18 cellular contexts compared by ENCODE assay signal in genomic region chr12:68267892-68268396, GRCh38. TPM values are rescaled to one million over a fixed set of nuclear protein-coding genes. Genes with fewer than 3 reads are reported as not detected.
DNase-seq lines count a peak whose midpoint lies in the region; ATAC-seq and TF ChIP-seq lines count a peak whose summit lies in the region.
"Had no signal": no experiment of that assay in that cellular context is flagged by ENCODE, and none has a peak within 500 bp of the region (broad histone marks: within the 10 kb centered on the region; RNA-seq: fewer than 3 reads in every experiment).

No MANE protein-coding gene starts in this region.

- peaks cover 24% of the 10 kb centered on the region for H3K27me3 Mint-ChIP-seq in activated T-helper 17 cell treated with anti-CD3 and anti-CD28 coated beads, Interleukin-2, amount 50 U/mL, for 72 hours
- H3K27me3 Mint-ChIP-seq: CD4-positive, alpha-beta T cell had no signal

- peak overlapping the region; percentile 37 for H3K4me3 Mint-ChIP-seq in activated T-helper 17 cell treated with anti-CD3 and anti-CD28 coated beads, Interleukin-2, amount 50 U/mL, for 72 hours
- H3K4me3 Mint-ChIP-seq: CD4-positive, alpha-beta T cell; central memory CD8-positive, alpha-beta T cell; mesothelial cell of epicardium; WTC11 had no signal

- H3K4me1 Mint-ChIP-seq in activated T-helper 17 cell treated with anti-CD3 and anti-CD28 coated beads, Interleukin-2, amount 50 U/mL, for 72 hours, result peaks cover 31% of the 10 kb centered on the region
- H3K4me1 Mint-ChIP-seq: central memory CD8-positive, alpha-beta T cell; WTC11 had no signal

- H3K36me3 Mint-ChIP-seq in activated T-helper 17 cell treated with anti-CD3 and anti-CD28 coated beads, Interleukin-2, amount 50 U/mL, for 72 hours (ENCODE audit: low read depth), result no peaks in the 10 kb centered on the region
- H3K36me3 Mint-ChIP-seq: mesothelial cell of epicardium, WTC11 had no signal

- H3K9me3 Mint-ChIP-seq in activated T-helper 17 cell treated with anti-CD3 and anti-CD28 coated beads, Interleukin-2, amount 50 U/mL, for 72 hours, result no peaks in the 10 kb centered on the region
- H3K9me3 Mint-ChIP-seq: activated T-helper 2 cell treated with anti-CD3 and anti-CD28 coated beads, Interferon-gamma antibody, Interleukin-2, Interleukin-4, amounts not matched to agents 10 μg/mL and 5 μg/mL and 100 μg/mL, durations not matched to agents 14 hours and 24 hours and 36 hours; CD4-positive, alpha-beta T cell; central memory CD8-positive, alpha-beta T cell; WTC11 had no signal

- no peaks in the 10 kb centered on the region for H3K36me3 ChIP-seq in left ventricle myocardium inferior
- H3K36me3 ChIP-seq: SJCRH30 had no signal

- DNase-seq in AG08396 (ENCODE audit: low spot score) (peak; percentile 12), HCEC 1CT (peak; percentile 96), fibroblast of villous mesenchyme (ENCODE audit: low read depth) (peak; percentile 87), left ventricle myocardium inferior (no peak), NCI-H774 (lab: John Stamatoyannopoulos, UW) (no peak), DMS 273 treated with DMSO at 0.1 percent for 48 hours (lab: John Stamatoyannopoulos, UW) (no peak), NCI-H2227 (lab: John Stamatoyannopoulos, UW; ENCODE audit: unreplicated experiment) (no peak)
- DNase-seq: CD4-positive, alpha-beta T cell; NCI-H146; NCI-H69; SJCRH30; stimulated activated CD4-positive, alpha-beta T cell treated with anti-CD3 and anti-CD28 coated beads, Interleukin-1b, Interleukin-23, amount 100 ng/mL, for 48 hours had no signal

- no peaks in the 10 kb centered on the region for H3K4me1 ChIP-seq in left ventricle myocardium inferior
- H3K4me1 ChIP-seq: parathyroid adenoma, SJCRH30 had no signal

- intact Hi-C loops in left ventricle myocardium inferior (cut with micrococcal nuclease), result no loop called here

- TF ChIP-seq CTCF in fibroblast of villous mesenchyme (IDR thresholded peaks at IDR 0.05; ENCODE audit: insufficient read depth, low read depth, low read length) (no peak), left ventricle myocardium inferior (IDR thresholded peaks at IDR 0.05; ENCODE audit: borderline replicate concordance) (no peak)

- H3K9me3 ChIP-seq in left ventricle myocardium inferior (replicated peaks), result no peaks in the 10 kb centered on the region
- H3K9me3 ChIP-seq: SJCRH30 had no signal

- no peak overlapping the region for H3K4me3 ChIP-seq in fibroblast of villous mesenchyme (ENCODE audit: low read depth, low read length)
- H3K4me3 ChIP-seq in left ventricle myocardium inferior, result no peak overlapping the region
- H3K4me3 ChIP-seq: SJCRH30 had no signal

- ATAC-seq in activated T-helper 17 cell treated with anti-CD3 and anti-CD28 coated beads, Interleukin-2, amount 50 U/mL, for 72 hours (replicated peaks), result peak; percentile 73
- ATAC-seq: WTC11 had no signal

- peak overlapping the region; percentile 22 for H3K27ac Mint-ChIP-seq in activated T-helper 17 cell treated with anti-CD3 and anti-CD28 coated beads, Interleukin-2, amount 50 U/mL, for 72 hours
- H3K27ac Mint-ChIP-seq: activated T-helper 2 cell treated with anti-CD3 and anti-CD28 coated beads, Interferon-gamma antibody, Interleukin-2, Interleukin-4, amounts not matched to agents 10 μg/mL and 5 μg/mL and 100 μg/mL, durations not matched to agents 14 hours and 24 hours and 36 hours; CD4-positive, alpha-beta T cell; mesothelial cell of epicardium; WTC11 had no signal

- no peak overlapping the region for H3K27ac ChIP-seq in left ventricle myocardium inferior (replicated peaks)
- H3K27ac ChIP-seq: parathyroid adenoma, SJCRH30 had no signal

- H3K27me3 ChIP-seq in left ventricle myocardium inferior (ENCODE audit: low read depth), result no peaks in the 10 kb centered on the region
- H3K27me3 ChIP-seq: SJCRH30 had no signal

RNA-seq across cellular contexts. Expression of gene IL22, which starts 14.5 kb away (rescaled TPM):
- total RNA-seq in activated T-helper 17 cell treated with anti-CD3 and anti-CD28 coated beads, Interleukin-2, amount 50 U/mL, for 72 hours, result 100 to 1,000 TPM in 1 of 2 donors, 10 to 100 TPM in 1; 52.3 to 253 TPM
- total RNA-seq in fibroblast of villous mesenchyme (not detected in 2 replicates), left ventricle myocardium inferior (not detected)
- total RNA-seq: CD4-positive, alpha-beta T cell; mesothelial cell of epicardium; SJCRH30; WTC11 had no signal

RNA-seq across cellular contexts. Expression of gene IL26, which starts 42.3 kb away (rescaled TPM):
- total RNA-seq in activated T-helper 17 cell treated with anti-CD3 and anti-CD28 coated beads, Interleukin-2, amount 50 U/mL, for 72 hours, result 10 to 100 TPM in 1 of 2 donors, 1 to 10 TPM in 1; 8.0 to 66.8 TPM
- total RNA-seq in fibroblast of villous mesenchyme, result not detected in 2 replicates
- not detected for total RNA-seq in left ventricle myocardium inferior
- total RNA-seq: mesothelial cell of epicardium, SJCRH30, WTC11 had no signal

Comparison
In these comparisons a context has a peak if more than half of its experiments do, and no peak if none do; other contexts are left out.
1. DNase-seq: peak in AG08396 (single experiment), HCEC 1CT (single experiment) and fibroblast of villous mesenchyme (single experiment); none in left ventricle myocardium inferior (single experiment), NCI-H774 (single experiment), DMS 273 treated with DMSO at 0.1 percent for 48 hours (single experiment) and NCI-H2227 (single experiment).
2. RNA of gene IL22, which starts 14.5 kb away (total RNA-seq): 52.3 to 253 TPM in activated T-helper 17 cell treated with anti-CD3 and anti-CD28 coated beads, Interleukin-2, amount 50 U/mL, for 72 hours; not detected in fibroblast of villous mesenchyme and not detected in left ventricle myocardium inferior (single experiment); every median in the first group is over 10 times any median in the second.